In the genomic region with DNA sequence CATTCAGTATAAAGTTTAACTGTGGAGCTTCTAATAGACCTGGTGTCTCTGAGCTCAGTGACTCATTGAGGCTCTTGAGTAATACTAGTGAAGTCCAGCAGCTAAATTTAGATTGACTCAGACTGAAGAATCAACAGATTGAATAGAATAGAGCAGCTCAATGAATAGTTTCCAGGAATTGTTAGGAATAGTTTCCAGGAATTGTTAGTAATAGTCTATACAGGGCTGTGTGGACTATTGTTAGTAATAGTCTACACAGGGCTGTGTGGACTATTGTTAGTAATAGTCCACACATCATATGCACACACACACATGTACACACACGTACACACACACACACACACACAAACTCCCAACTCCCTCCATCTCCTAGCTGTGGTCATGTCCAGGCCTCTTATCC, we compare ENCODE assay signal across 9 cellular contexts. TPM values are rescaled to one million over a fixed set of nuclear protein-coding genes. Genes with fewer than 3 reads are reported as not detected.
DNase-seq lines count a peak whose midpoint lies in the region; ATAC-seq and TF ChIP-seq lines count a peak whose summit lies in the region.
"Had no signal": no experiment of that assay in that cellular context is flagged by ENCODE, and none has a peak within 500 bp of the region (broad histone marks: within the 10 kb centered on the region; RNA-seq: fewer than 3 reads in every experiment).

No MANE protein-coding gene starts in this region.

- no peaks in the 10 kb centered on the region for H3K36me3 Mint-ChIP-seq in activated T-helper 1 cell treated with anti-CD3 and anti-CD28 coated beads, Interleukin-12 subunit alpha, Interleukin-12 subunit beta, Interleukin-2, Interleukin-4 antibody, amounts not matched to agents 30 ng/mL and 10 ng/mL and 1 ng/mL, durations not matched to agents 14 hours and 24 hours and 36 hours (ENCODE audit: low read depth)

- H3K9me3 Mint-ChIP-seq in activated T-helper 1 cell treated with anti-CD3 and anti-CD28 coated beads, Interleukin-12 subunit alpha, Interleukin-12 subunit beta, Interleukin-2, Interleukin-4 antibody, amounts not matched to agents 30 ng/mL and 10 ng/mL and 1 ng/mL, durations not matched to agents 14 hours and 24 hours and 36 hours: no peaks in the 10 kb centered on the region
- H3K9me3 Mint-ChIP-seq: T-helper 1 cell treated with Interleukin-12 subunit alpha and Interleukin-12 subunit beta and Interleukin-4 antibody, amounts not matched to agents 30 μg/mL and 1 μg/mL, for 36 hours had no signal

- no peak for TF ChIP-seq CTCF in left lung (IDR thresholded peaks at IDR 0.05)

- H3K27me3 Mint-ChIP-seq in activated T-helper 1 cell treated with anti-CD3 and anti-CD28 coated beads, Interleukin-12 subunit alpha, Interleukin-12 subunit beta, Interleukin-2, Interleukin-4 antibody, amounts not matched to agents 30 ng/mL and 10 ng/mL and 1 ng/mL, durations not matched to agents 14 hours and 24 hours and 36 hours (ENCODE audit: insufficient read depth): peaks cover 15% of the 10 kb centered on the region

- no peak overlapping the region for H3K27ac Mint-ChIP-seq in activated T-helper 1 cell treated with anti-CD3 and anti-CD28 coated beads, Interleukin-12 subunit alpha, Interleukin-12 subunit beta, Interleukin-2, Interleukin-4 antibody, amounts not matched to agents 30 ng/mL and 10 ng/mL and 1 ng/mL, durations not matched to agents 14 hours and 24 hours and 36 hours
- H3K27ac Mint-ChIP-seq: T-helper 1 cell treated with Interleukin-12 subunit alpha and Interleukin-12 subunit beta and Interleukin-4 antibody, amounts not matched to agents 30 μg/mL and 1 μg/mL, for 36 hours had no signal

- H3K4me1 Mint-ChIP-seq in activated T-helper 1 cell treated with anti-CD3 and anti-CD28 coated beads, Interleukin-12 subunit alpha, Interleukin-12 subunit beta, Interleukin-2, Interleukin-4 antibody, amounts not matched to agents 30 ng/mL and 10 ng/mL and 1 ng/mL, durations not matched to agents 14 hours and 24 hours and 36 hours (ENCODE audit: low read depth): no peaks in the 10 kb centered on the region

- in situ Hi-C loops in ACHN (cut with HindIII; ENCODE audit: low pct_ligation_motif_present, low pct_unique_long_range_greater_than_20kb, low sequenced_read_pairs): no loop called here

- H3K9me3 ChIP-seq in left lung: no peaks in the 10 kb centered on the region

- H3K4me1 ChIP-seq in left lung: peaks cover 3 to 5% of the 10 kb centered on the region in 2 donors

- no peak overlapping the region for H3K27ac ChIP-seq in left lung

- no peak overlapping the region for H3K4me3 Mint-ChIP-seq in activated T-helper 1 cell treated with anti-CD3 and anti-CD28 coated beads, Interleukin-12 subunit alpha, Interleukin-12 subunit beta, Interleukin-2, Interleukin-4 antibody, amounts not matched to agents 30 ng/mL and 10 ng/mL and 1 ng/mL, durations not matched to agents 14 hours and 24 hours and 36 hours
- H3K4me3 Mint-ChIP-seq: T-helper 1 cell treated with Interleukin-12 subunit alpha and Interleukin-12 subunit beta and Interleukin-4 antibody, amounts not matched to agents 30 μg/mL and 1 μg/mL, for 36 hours had no signal

- peak; percentile 71 for DNase-seq in ACHN
- DNase-seq in M059J (ENCODE audit: low read depth): peak; percentile 85
- peak; percentile 33 for DNase-seq in brain pericyte (ENCODE audit: low read depth, low spot score)
- DNase-seq in left lung: no peak
- DNase-seq in activated T-helper 1 cell treated with anti-CD3 and anti-CD28 coated beads, Interleukin-12 subunit alpha, Interleukin-12 subunit beta, Interleukin-2, Interleukin-4 antibody, amounts not matched to agents 30 ng/mL and 10 ng/mL and 1 ng/mL, durations not matched to agents 14 hours and 24 hours and 36 hours (ENCODE audit: low spot score): no peak
- DNase-seq in NCI-H1105 treated with DMSO at 0.1 percent for 48 hours (lab: John Stamatoyannopoulos, UW): no peak
- DNase-seq in midbrain (lab: John Stamatoyannopoulos, UW): no peak

- intact Hi-C loops in left lung (cut with DNase I): no loop called here
- intact Hi-C loops in activated T-helper 1 cell treated with anti-CD3 and anti-CD28 coated beads, Interleukin-12 subunit alpha, Interleukin-12 subunit beta, Interleukin-2, Interleukin-4 antibody, amounts not matched to agents 30 ng/mL and 10 ng/mL and 1 ng/mL, durations not matched to agents 14 hours and 24 hours and 36 hours (cut with micrococcal nuclease): no loop called here

- H3K27me3 ChIP-seq in left lung: no peaks in the 10 kb centered on the region

- H3K36me3 ChIP-seq in left lung: no peaks in the 10 kb centered on the region

- ATAC-seq in left lung (peak; percentile 93), GM19452 (IDR thresholded peaks at IDR 0.05; ENCODE audit: unreplicated experiment) (no peak)

- no peak overlapping the region for H3K4me3 ChIP-seq in left lung

RNA-seq across cellular contexts. Expression of a gene that starts 3.0 kb away (rescaled TPM):
- not detected in 2 replicates for total RNA-seq in M059J (2014; rRNA removed; shearing (Covaris generic))
- total RNA-seq in left lung: not detected
- total RNA-seq in activated T-helper 1 cell treated with anti-CD3 and anti-CD28 coated beads, Interleukin-12 subunit alpha, Interleukin-12 subunit beta, Interleukin-2, Interleukin-4 antibody, amounts not matched to agents 30 ng/mL and 10 ng/mL and 1 ng/mL, durations not matched to agents 14 hours and 24 hours and 36 hours: not detected in 2 replicates

RNA-seq across cellular contexts. Expression of a gene that starts 49.3 kb away (rescaled TPM):
- 38.2 and 47.9 TPM in 2 replicates for total RNA-seq in M059J (2014; rRNA removed; shearing (Covaris generic))
- 10 to 100 TPM; 38.9 to 42.3 TPM for total RNA-seq in left lung
- total RNA-seq in activated T-helper 1 cell treated with anti-CD3 and anti-CD28 coated beads, Interleukin-12 subunit alpha, Interleukin-12 subunit beta, Interleukin-2, Interleukin-4 antibody, amounts not matched to agents 30 ng/mL and 10 ng/mL and 1 ng/mL, durations not matched to agents 14 hours and 24 hours and 36 hours: 86.4 and 86.9 TPM in 2 replicates

RNA-seq across cellular contexts. Expression of a gene that starts 49.6 kb away (rescaled TPM):
- 9.7 and 12.2 TPM in 2 replicates for total RNA-seq in M059J (2014; rRNA removed; shearing (Covaris generic))
- total RNA-seq in left lung: 10 to 100 TPM; 36.1 to 43.9 TPM
- total RNA-seq in activated T-helper 1 cell treated with anti-CD3 and anti-CD28 coated beads, Interleukin-12 subunit alpha, Interleukin-12 subunit beta, Interleukin-2, Interleukin-4 antibody, amounts not matched to agents 30 ng/mL and 10 ng/mL and 1 ng/mL, durations not matched to agents 14 hours and 24 hours and 36 hours: 24.4 and 25.1 TPM in 2 replicates

Comparison
In these comparisons a context has a peak if more than half of its experiments do, and no peak if none do; other contexts are left out.
1. DNase-seq: peak in ACHN (single experiment), M059J (single experiment) and brain pericyte (single experiment); none in left lung (0 of 2), activated T-helper 1 cell treated with anti-CD3 and anti-CD28 coated beads, Interleukin-12 subunit alpha, Interleukin-12 subunit beta, Interleukin-2, Interleukin-4 antibody, amounts not matched to agents 30 ng/mL and 10 ng/mL and 1 ng/mL, durations not matched to agents 14 hours and 24 hours and 36 hours (single experiment), NCI-H1105 treated with DMSO at 0.1 percent for 48 hours (single experiment) and midbrain (single experiment).